ENCODE assay signal across 18 cellular contexts in the genomic region with DNA sequence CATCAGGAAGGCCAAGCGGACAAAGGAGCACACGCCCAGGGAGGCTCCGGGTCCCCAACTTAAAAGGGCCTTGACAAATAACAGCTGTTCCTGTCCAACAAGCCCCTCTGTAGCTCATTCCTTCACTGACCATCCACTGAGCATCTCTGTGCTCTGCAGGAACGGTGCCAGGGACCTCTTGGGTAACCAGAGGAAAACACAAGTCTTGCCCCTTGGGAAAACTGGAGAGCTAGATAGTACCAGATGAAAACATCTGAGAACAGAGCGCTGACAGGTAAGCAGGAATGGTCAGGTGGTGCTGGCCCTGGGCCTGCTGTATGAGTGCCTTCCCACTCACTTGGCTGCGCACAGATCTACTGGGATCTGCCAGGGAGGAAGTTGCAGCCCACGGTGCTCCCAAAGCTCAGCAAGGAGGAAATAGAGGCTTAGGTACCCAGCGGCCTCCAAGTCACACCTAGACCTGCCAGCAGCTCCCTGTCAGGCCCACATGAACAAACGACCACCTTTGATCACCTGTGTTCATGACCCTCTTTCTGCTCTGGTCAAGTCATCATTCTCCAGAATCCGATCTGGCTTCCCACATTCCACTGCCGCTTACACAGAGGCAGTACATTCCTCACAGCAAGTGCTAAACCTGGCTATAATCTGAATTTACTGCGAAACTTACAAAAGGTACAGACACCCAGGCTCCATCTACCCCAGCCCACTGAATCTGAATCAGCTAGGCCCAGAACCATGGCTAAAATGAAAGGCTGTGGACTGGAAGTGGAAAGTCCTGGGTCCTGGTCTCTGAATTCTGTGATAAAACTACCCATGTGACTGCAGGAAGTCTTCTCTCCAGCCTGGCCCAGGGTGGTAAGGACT. TPM values are rescaled to one million over a fixed set of nuclear protein-coding genes. Genes with fewer than 3 reads are reported as not detected.
DNase-seq lines count a peak whose midpoint lies in the region; ATAC-seq, FAIRE-seq and TF ChIP-seq lines count a peak whose summit lies in the region.
"Had no signal": no experiment of that assay in that cellular context is flagged by ENCODE, and none has a peak within 500 bp of the region (broad histone marks: within the 10 kb centered on the region; RNA-seq: fewer than 3 reads in every experiment).

No MANE protein-coding gene starts in this region.

- H3K9me3 ChIP-seq in esophagus squamous epithelium (no peaks in the 10 kb centered on the region), ovary (no peaks in the 10 kb centered on the region)

- H3K27me3 ChIP-seq in esophagus squamous epithelium (no peaks in the 10 kb centered on the region), ovary (no peaks in the 10 kb centered on the region)

- intact Hi-C loops in esophagus squamous epithelium (cut with DNase I) (no loop called here), ovary (cut with DNase I) (loop anchor here in 1 of 4 donors (5.0 kb wide), 1 partner anchor 1647 kb away; no protein-coding TSS in a partner anchor), CD14-positive monocyte (cut with micrococcal nuclease) (no loop called here), lower leg skin (cut with DNase I; ENCODE audit: low total_unique reads) (no loop called here)

- H3K4me3 Mint-ChIP-seq in CD14-positive monocyte, result no peak overlapping the region
- H3K4me3 Mint-ChIP-seq: activated CD4-positive, alpha-beta memory T cell treated with anti-CD3 and anti-CD28 coated beads, Interleukin-2, amount 10 ng/mL, durations not matched to agents 7 days and 5 days had no signal

- 47 to 54% methylated on average over 8 to 10 of the region's 12 CpGs for WGBS in esophagus squamous epithelium, 2 donors
- WGBS in ovary, 3 donors, result 26 to 29% (median 26%) methylated on average over 12 of the region's 12 CpGs
- 58 to 62% methylated on average over 12 of the region's 12 CpGs for WGBS in lower leg skin, 2 donors

- DNase-seq in NCI-H2171 (lab: John Stamatoyannopoulos, UW) (peak; percentile 23), esophagus squamous epithelium (lab: John Stamatoyannopoulos, UW) (no peak), ovary (peak in 3 of 5 donors; percentile 49 to 70 (median 65)), CD14-positive monocyte (ENCODE audit: low spot score) (no peak), lower leg skin (ENCODE audit: low spot score in 2 of 2) (no peak), activated T-cell treated with anti-CD3 and anti-CD28 coated beads for 4 hours (no peak)
- DNase-seq: activated CD4-positive, alpha-beta memory T cell treated with anti-CD3 and anti-CD28 coated beads, Interleukin-2, amount 10 ng/mL, durations not matched to agents 7 days and 5 days; activated gamma-delta T cell treated with Interleukin-2 at 50 U/mL for 16 hours; C1 segment of cervical spinal cord; EL; H7; hypothalamus; mesendoderm; NCI-H446 treated with DMSO at 0.1 percent for 48 hours; stimulated activated CD4-positive, alpha-beta T cell treated with anti-CD3 and anti-CD28 coated beads, Interleukin-4, amount 100 ng/mL, for 1 hour; stimulated activated naive CD4-positive, alpha-beta T cell had no signal

- TF ChIP-seq CTCF in esophagus squamous epithelium (IDR thresholded peaks at IDR 0.05) (no peak), ovary (IDR thresholded peaks at IDR 0.05) (no peak), CD14-positive monocyte (IDR thresholded peaks at IDR 0.05) (no peak), lower leg skin (IDR thresholded peaks at IDR 0.05) (no peak)

- H3K36me3 ChIP-seq in esophagus squamous epithelium (peaks cover 3 to 22% (median 11%) of the 10 kb centered on the region in 3 donors), ovary (no peaks in the 10 kb centered on the region)

- TF ChIP-seq EP300 in ovary (IDR thresholded peaks at IDR 0.05), result no peak

- no peaks in the 10 kb centered on the region for H3K9me3 Mint-ChIP-seq in CD14-positive monocyte
- H3K9me3 Mint-ChIP-seq: activated CD4-positive, alpha-beta memory T cell treated with anti-CD3 and anti-CD28 coated beads, Interleukin-2, amount 10 ng/mL, durations not matched to agents 7 days and 5 days had no signal

- no peak for ATAC-seq in GM18505 (IDR thresholded peaks at IDR 0.05; ENCODE audit: unreplicated experiment)

- TF ChIP-seq POLR2A in esophagus squamous epithelium (IDR thresholded peaks at IDR 0.05) (peak in 1 of 4 donors; percentile 15), ovary (IDR thresholded peaks at IDR 0.05) (no peak), GM18505 (IDR thresholded peaks at IDR 0.05; ENCODE audit: borderline replicate concordance, extremely low read depth, insufficient read depth, insufficient read length) (no peak), lower leg skin (IDR thresholded peaks at IDR 0.05) (no peak)

- H3K4me1 ChIP-seq in esophagus squamous epithelium (peaks cover 8 to 62% (median 37%) of the 10 kb centered on the region in 3 donors), ovary (ENCODE audit: insufficient read depth) (peaks cover 19% of the 10 kb centered on the region)

- H3K27ac ChIP-seq in esophagus squamous epithelium (peak overlapping the region; percentile 35 to 79 (median 68)), ovary (no peak overlapping the region)

- H3K4me3 ChIP-seq in esophagus squamous epithelium (no peak overlapping the region), ovary (no peak overlapping the region), lower leg skin (ENCODE audit: low read depth, poor library complexity, severe bottlenecking) (no peak overlapping the region)

- FAIRE-seq in G401.6 (lab: Jason Lieb, UNC), result peak; percentile 33

- peaks cover 11 to 36% of the 10 kb centered on the region in 2 donors for H3K36me3 Mint-ChIP-seq in CD14-positive monocyte

- H3K27ac Mint-ChIP-seq in CD14-positive monocyte, result peak overlapping the region in 1 of 7 donors; percentile 1
- H3K27ac Mint-ChIP-seq: activated CD4-positive, alpha-beta memory T cell treated with anti-CD3 and anti-CD28 coated beads, Interleukin-2, amount 10 ng/mL, durations not matched to agents 7 days and 5 days had no signal

- H3K27me3 Mint-ChIP-seq in CD14-positive monocyte (ENCODE audit: low read depth in 3 of 3), result no peaks in the 10 kb centered on the region
- H3K27me3 Mint-ChIP-seq: activated CD4-positive, alpha-beta memory T cell treated with anti-CD3 and anti-CD28 coated beads, Interleukin-2, amount 10 ng/mL, durations not matched to agents 7 days and 5 days had no signal

- H3K4me1 Mint-ChIP-seq in CD14-positive monocyte, result peaks cover 5% of the 10 kb centered on the region

RNA-seq across cellular contexts. Expression of a gene that starts 12.4 kb away (rescaled TPM):
- total RNA-seq in esophagus squamous epithelium (10 to 100 TPM; 23.8 to 44.1 (median 34.7) TPM), ovary (10 to 100 TPM; 30.9 to 62.3 (median 48.0) TPM), lower leg skin (10 to 100 TPM; 47.9 to 70.2 (median 61.0) TPM)
- polyA plus RNA-seq in ovary (10 to 100 TPM; 19.8 to 27.0 TPM), CD14-positive monocyte (1 to 10 TPM; 6.6 to 8.7 TPM)

RNA-seq across cellular contexts. Expression of a gene that starts 22.1 kb away (rescaled TPM):
- total RNA-seq in esophagus squamous epithelium (10 to 100 TPM; 54.6 to 66.2 (median 57.8) TPM), ovary (10 to 100 TPM; 25.5 to 91.4 (median 79.3) TPM), lower leg skin (100 to 1,000 TPM in 1 of 4 donors, 10 to 100 TPM in 3; 37.3 to 101 (median 60.3) TPM)
- polyA plus RNA-seq in ovary (10 to 100 TPM; 23.0 to 66.5 TPM), CD14-positive monocyte (10 to 100 TPM; 45.1 to 50.2 TPM)

Comparison
In these comparisons a context has a peak if more than half of its experiments do, and no peak if none do; other contexts are left out.
1. DNase-seq: peak in NCI-H2171 (single experiment) and ovary (3 of 5); none in esophagus squamous epithelium (single experiment), CD14-positive monocyte (single experiment), lower leg skin (0 of 2) and activated T-cell treated with anti-CD3 and anti-CD28 coated beads for 4 hours (single experiment).
2. H3K27ac ChIP-seq: peak in esophagus squamous epithelium (4 of 4); none in ovary (0 of 2).